In the genomic region with DNA sequence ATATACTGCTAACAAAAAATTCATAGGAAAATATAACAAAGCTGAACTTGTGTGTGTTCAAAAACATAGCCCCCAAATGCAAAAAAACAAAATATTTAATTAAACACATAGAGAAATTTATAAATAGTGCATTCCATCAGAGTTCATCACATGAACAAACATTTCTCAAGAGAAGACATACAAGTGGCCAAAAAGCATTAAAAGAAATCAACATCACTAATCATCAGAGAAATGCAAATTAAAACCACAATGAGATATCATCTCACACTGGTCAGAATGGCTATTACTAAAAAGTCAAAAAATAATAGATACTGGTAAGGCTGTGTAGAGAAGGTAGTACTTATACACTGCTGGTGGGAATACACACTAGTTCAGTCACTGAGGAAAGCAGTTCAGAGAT, we compare ENCODE assay signal across 25 cellular contexts.
"Had no signal": no experiment of that assay in that cellular context is flagged by ENCODE, and none has a peak within 500 bp of the region (broad histone marks: within the 10 kb centered on the region; RNA-seq: fewer than 3 reads in every experiment).

No MANE protein-coding gene starts in this region.

- H3K4me3 ChIP-seq: neural progenitor cell, ovary, psoas muscle, right lobe of liver, sigmoid colon, stomach, thoracic aorta, thyroid gland, tibial nerve, upper lobe of left lung, vagina had no signal

- H3K27me3 ChIP-seq: neural progenitor cell, ovary, right lobe of liver, sigmoid colon, stomach, thyroid gland, tibial nerve, upper lobe of left lung, vagina had no signal

- H3K4me2 ChIP-seq: neural progenitor cell had no signal

- H3K27ac ChIP-seq: neural progenitor cell, ovary, parathyroid adenoma, psoas muscle, right lobe of liver, sigmoid colon, stomach, thoracic aorta, thyroid gland, tibial nerve, upper lobe of left lung, vagina had no signal

- ATAC-seq: natural killer cell; psoas muscle; right cardiac atrium; right lobe of liver; stimulated activated effector memory CD8-positive, alpha-beta T cell treated with anti-CD3 and anti-CD28 coated beads, Interleukin-12 subunit alpha, Interleukin-12 subunit beta, amount 100 ng/mL, for 72 hours; stimulated activated naive B cell treated with anti-CD40 and anti-IgM and Interleukin-4, amounts not matched to agents 10 μg/mL and 1 μg/mL and 100 μg/mL, for 72 hours had no signal

- H2AFZ ChIP-seq: neural progenitor cell, parathyroid adenoma had no signal

- H3K9me3 ChIP-seq: ovary, psoas muscle, right lobe of liver, sigmoid colon, stomach, thoracic aorta, thyroid gland, upper lobe of left lung, vagina had no signal

- DNase-seq: natural killer cell; occipital lobe; ovary; posterior cingulate gyrus; psoas muscle; right cardiac atrium; right lobe of liver; sigmoid colon; small intestine; stimulated activated CD4-positive, alpha-beta T cell treated with anti-CD3 and anti-CD28 coated beads, Interleukin-15, amount 100 ng/mL, for 24 hours; stimulated activated CD4-positive, alpha-beta T cell treated with anti-CD3 and anti-CD28 coated beads, Interleukin-2, amount 100 ng/mL, for 24 hours; stimulated activated CD4-positive, alpha-beta T cell treated with anti-CD3 and anti-CD28 coated beads, Interleukin-2, amount 100 ng/mL, for 48 hours; stimulated activated CD4-positive, alpha-beta T cell treated with anti-CD3 and anti-CD28 coated beads, Interleukin-4, amount 100 ng/mL, for 24 hours; stimulated activated naive B cell treated with anti-CD40 and anti-IgM and Interleukin-4, amounts not matched to agents 10 μg/mL and 1 μg/mL and 100 μg/mL, for 72 hours; stimulated activated naive CD4-positive, alpha-beta T cell treated with Interleukin-2 at 50 U/mL for 16 hours; stomach; thyroid gland; trophoblast cell; upper lobe of left lung had no signal

- H3K36me3 ChIP-seq: neural progenitor cell, ovary, right lobe of liver, sigmoid colon, stomach, thoracic aorta, thyroid gland, tibial nerve, upper lobe of left lung, vagina had no signal

- H3K9ac ChIP-seq: neural progenitor cell, parathyroid adenoma had no signal

- H3K4me1 ChIP-seq: neural progenitor cell, parathyroid adenoma, psoas muscle, sigmoid colon, stomach, thyroid gland, tibial nerve, upper lobe of left lung, vagina had no signal
